Comparison of ENCODE assay signal across 23 cellular contexts in genomic region chr7:116239019-116239418, GRCh38. TPM values are rescaled to one million over a fixed set of nuclear protein-coding genes. Genes with fewer than 3 reads are reported as not detected.
A peak's percentile ranks its signal among the peaks of the same experiment; 100 is the strongest.
DNase-seq lines count a peak whose midpoint lies in the region; ATAC-seq, FAIRE-seq and TF ChIP-seq lines count a peak whose summit lies in the region.
"Had no signal": no experiment of that assay in that cellular context is flagged by ENCODE, and none has a peak within 500 bp of the region (broad histone marks: within the 10 kb centered on the region; RNA-seq: fewer than 3 reads in every experiment).

No MANE protein-coding gene starts in this region.

- ATAC-seq in natural killer cell treated with Interleukin-12 subunit alpha and Interleukin-12 subunit beta and Interleukin-15 and Interleukin-18, amount 100 ng/mL, for 72 hours, result no peak
- ATAC-seq in HG03378 (IDR thresholded peaks at IDR 0.05; ENCODE audit: unreplicated experiment), result no peak

- H3K36me3 Mint-ChIP-seq in H9 (ENCODE audit: insufficient read depth in 1 of 3, low read depth in 3 of 3), result peaks cover 8 to 10% (median 10%) of the 10 kb centered on the region in 3 experiments
- H3K36me3 Mint-ChIP-seq in natural killer cell treated with Interleukin-12 subunit alpha and Interleukin-12 subunit beta and Interleukin-15 and Interleukin-18, amount 100 ng/mL, for 72 hours, result peaks cover 16% of the 10 kb centered on the region

- H2BK12ac ChIP-seq in H9 (ENCODE audit: insufficient read length, low read depth, low read length), result no peak overlapping the region

- no peak overlapping the region for H4K91ac ChIP-seq in H9 (ENCODE audit: insufficient read length, low read depth, low read length)

- no peak overlapping the region for H3K56ac ChIP-seq in H9 (ENCODE audit: insufficient read length, low read depth, low read length)

- CTCF ChIA-PET in A673 (lab: Charles Lee), result interaction anchor here (2.0 kb wide), 1 partner anchor 59 kb away, joined by 4 read pairs; no protein-coding TSS in a partner anchor

- H3K23ac ChIP-seq in H9 (ENCODE audit: insufficient read length, low read depth, low read length), result no peak overlapping the region

- TF ChIP-seq POLR2A in esophagus muscularis mucosa (IDR thresholded peaks at IDR 0.05; ENCODE audit: low read depth), result no peak

- H3K18ac ChIP-seq in H9 (ENCODE audit: insufficient read length, low read depth, low read length), result no peak overlapping the region

- H3K9me3 ChIP-seq in A673 (ENCODE audit: low read depth, low read length, poor library complexity, severe bottlenecking) (no peaks in the 10 kb centered on the region), H9 (ENCODE audit: control insufficient read depth, low read depth, low read length) (peaks cover under 1% of the 10 kb centered on the region), esophagus muscularis mucosa (no peaks in the 10 kb centered on the region), small intestine (ENCODE audit: control insufficient read depth, low read depth) (no peaks in the 10 kb centered on the region)
- H3K9me3 ChIP-seq: vagina had no signal

- no peak overlapping the region for H2AK5ac ChIP-seq in H9 (ENCODE audit: insufficient read length, low read length)

- no TSS peak for BruUV-seq in A673 (replicated peaks; lab: Mats Ljungman, UMichigan)

- H4K20me1 ChIP-seq in H9 (ENCODE audit: control insufficient read depth, insufficient read depth, insufficient read length), result no peaks in the 10 kb centered on the region

- H4K8ac ChIP-seq in H9 (replicated peaks; ENCODE audit: insufficient read length, low read depth, low read length), result no peak overlapping the region

- no peak overlapping the region for H2AFZ ChIP-seq in H9 (ENCODE audit: low read length)

- H3K23me2 ChIP-seq in H9 (ENCODE audit: insufficient read length, low read depth, low read length, poor library complexity, severe bottlenecking), result no peaks in the 10 kb centered on the region

- H3K79me1 ChIP-seq in H9 (ENCODE audit: insufficient read depth, low read depth, low read length, poor library complexity, severe bottlenecking), result no peaks in the 10 kb centered on the region

- no peak overlapping the region for H3K4me2 ChIP-seq in H9 (ENCODE audit: insufficient read depth, insufficient read length, low read length)

- H3K4me1 ChIP-seq in A673 (ENCODE audit: insufficient read depth, low read length, poor library complexity, severe bottlenecking), result peaks cover 72% of the 10 kb centered on the region
- no peaks in the 10 kb centered on the region for H3K4me1 ChIP-seq in H9 (ENCODE audit: insufficient read depth, low read length)
- peaks cover 4 to 91% (median 83%) of the 10 kb centered on the region in 4 donors for H3K4me1 ChIP-seq in esophagus muscularis mucosa
- peaks cover 0 to 5% of the 10 kb centered on the region in 2 donors for H3K4me1 ChIP-seq in small intestine (ENCODE audit: control insufficient read depth in 2 of 2, insufficient read depth in 1 of 2, low read depth in 1 of 2, low read length in 1 of 2)
- H3K4me1 ChIP-seq: vagina had no signal

- DNase-seq in A673 (ENCODE audit: low spot score) (no peak), H9 (no peak), esophagus muscularis mucosa (ENCODE audit: extremely low spot score) (no peak), GM19240 (ENCODE audit: insufficient read length, low spot score) (no peak), small intestine (no peak)
- no peak for DNase-seq in natural killer cell treated with Interleukin-12 subunit alpha and Interleukin-12 subunit beta and Interleukin-15 and Interleukin-18, amount 100 ng/mL, for 72 hours (ENCODE audit: low spot score)
- DNase-seq in activated CD4-positive, alpha-beta T cell treated with anti-CD3 and anti-CD28 coated beads for 1 hour, result no peak
- DNase-seq: activated CD4-positive, alpha-beta T cell treated with anti-CD3 and anti-CD28 coated beads, Interleukin-2, amount 50 U/mL, for 48 hours; activated naive CD4-positive, alpha-beta T cell treated with anti-CD3 and anti-CD28 coated beads, Interleukin-2, amount 50 U/mL, for 16 hours; activated T-cell treated with anti-CD3 and anti-CD28 coated beads for 4 hours; cerebellar nuclear complex; HFFc6; MM.1S; NCI-H1694 treated with DMSO at 0.1 percent for 48 hours; NCI-H748 treated with DMSO at 0.1 percent for 48 hours; retina; SHP77 treated with DMSO at 0.1 percent for 48 hours; stimulated activated CD4-positive, alpha-beta T cell treated with anti-CD3 and anti-CD28 coated beads, Interleukin-12 subunit alpha, Interleukin-12 subunit beta, amount 100 ng/mL, for 4 hours; substantia nigra; T-helper 1 cell had no signal

- peaks cover 0 to 4% of the 10 kb centered on the region in 2 experiments; a peak in 2 of 4 replicates for H3K4me1 Mint-ChIP-seq in H9
- peaks cover 40 to 60% of the 10 kb centered on the region in 2 donors for H3K4me1 Mint-ChIP-seq in natural killer cell treated with Interleukin-12 subunit alpha and Interleukin-12 subunit beta and Interleukin-15 and Interleukin-18, amount 100 ng/mL, for 72 hours (ENCODE audit: low read depth in 2 of 2)

- peak overlapping the region in 2 of 3 experiments; percentile 4 to 34; a peak in 2 of 7 replicates for H3K27ac Mint-ChIP-seq in H9
- H3K27ac Mint-ChIP-seq in natural killer cell treated with Interleukin-12 subunit alpha and Interleukin-12 subunit beta and Interleukin-15 and Interleukin-18, amount 100 ng/mL, for 72 hours, result peak overlapping the region; percentile 45 to 61
- H3K27ac Mint-ChIP-seq: HFFc6 had no signal

- H3K79me2 ChIP-seq in H9 (ENCODE audit: insufficient read depth, low read length), result no peaks in the 10 kb centered on the region

- no peak overlapping the region for H2BK15ac ChIP-seq in H9 (ENCODE audit: low read depth, low read length)

- no peak for FAIRE-seq in small intestine (lab: Jason Lieb, UNC)

- WGBS in H9 (ENCODE audit: extremely low coverage, insufficient read length, low lambda C conversion rate), result no CpG with 5 or more reads among the region's 3 CpGs
- WGBS in esophagus muscularis mucosa, result 59% methylated on average over 3 of the region's 3 CpGs
- 53 to 62% (median 57%) methylated on average over 3 of the region's 3 CpGs for WGBS in small intestine, 3 donors

- no peak overlapping the region for H3K14ac ChIP-seq in H9 (ENCODE audit: insufficient read depth, low read length)

- intact Hi-C loops in A673 (cut with micrococcal nuclease; ENCODE audit: unreplicated experiment) (no loop called here), esophagus muscularis mucosa (cut with DNase I) (no loop called here)

- no peak overlapping the region for H4K5ac ChIP-seq in H9 (ENCODE audit: insufficient read length, low read depth, low read length)

- no peak overlapping the region for H2BK120ac ChIP-seq in H9 (ENCODE audit: low read depth, low read length, poor library complexity, severe bottlenecking)

- H3K4me3 ChIP-seq in A673 (ENCODE audit: low read depth, low read length, poor library complexity, severe bottlenecking) (no peak overlapping the region), esophagus muscularis mucosa (no peak overlapping the region), small intestine (ENCODE audit: low read depth in 1 of 2, low read length in 2 of 2) (no peak overlapping the region)
- H3K4me3 ChIP-seq: vagina had no signal

- H3K27ac ChIP-seq in A673 (ENCODE audit: low read depth, low read length, poor library complexity, severe bottlenecking), result peak overlapping the region; percentile 87
- no peak overlapping the region for H3K27ac ChIP-seq in H9 (ENCODE audit: insufficient read length, low read depth, low read length)
- peak overlapping the region; percentile 30 to 67 (median 47) for H3K27ac ChIP-seq in esophagus muscularis mucosa (replicated peaks in 1 of 4)
- H3K27ac ChIP-seq in small intestine (ENCODE audit: low read depth in 1 of 2, low read length in 1 of 2), result peak overlapping the region in 1 of 2 donors; percentile 25
- H3K27ac ChIP-seq: C4-2B, vagina had no signal

- no peak overlapping the region for H3T11ph ChIP-seq in H9 (ENCODE audit: low read length)

- H3K36me3 ChIP-seq in A673 (ENCODE audit: insufficient read depth, low read length, poor library complexity, severe bottlenecking) (peaks cover 21% of the 10 kb centered on the region), esophagus muscularis mucosa (peaks cover 0 to 11% (median 4%) of the 10 kb centered on the region in 4 donors), small intestine (ENCODE audit: control insufficient read depth in 2 of 2, insufficient read depth in 2 of 2, low read length in 2 of 2) (peaks cover 0 to 5% of the 10 kb centered on the region in 2 donors)
- H3K36me3 ChIP-seq: vagina had no signal

- POLR2A ChIA-PET in A673 (lab: Charles Lee; ENCODE audit: low non-redundant PET), result no interaction called here

- no peak overlapping the region for H2BK20ac ChIP-seq in H9 (ENCODE audit: low read depth, low read length, poor library complexity, severe bottlenecking)

- peaks cover 4 to 8% of the 10 kb centered on the region in 2 experiments; a peak in 4 of 5 replicates for H3K9me3 Mint-ChIP-seq in H9
- no peaks in the 10 kb centered on the region for H3K9me3 Mint-ChIP-seq in natural killer cell treated with Interleukin-12 subunit alpha and Interleukin-12 subunit beta and Interleukin-15 and Interleukin-18, amount 100 ng/mL, for 72 hours

- no peaks in the 10 kb centered on the region; the same call in 1 of the 2 replicates for H3K27me3 Mint-ChIP-seq in H9 (ENCODE audit: low read depth)
- no peaks in the 10 kb centered on the region for H3K27me3 Mint-ChIP-seq in natural killer cell treated with Interleukin-12 subunit alpha and Interleukin-12 subunit beta and Interleukin-15 and Interleukin-18, amount 100 ng/mL, for 72 hours

- no peaks in the 10 kb centered on the region for H3K27me3 ChIP-seq in A673 (replicated peaks; ENCODE audit: insufficient read depth, low read depth, low read length, poor library complexity)
- H3K27me3 ChIP-seq in H9 (ENCODE audit: insufficient read depth, low read length), result no peaks in the 10 kb centered on the region
- no peaks in the 10 kb centered on the region for H3K27me3 ChIP-seq in esophagus muscularis mucosa
- H3K27me3 ChIP-seq in small intestine (ENCODE audit: control insufficient read depth in 2 of 2, insufficient read depth in 2 of 2, low read length in 2 of 2), result no peaks in the 10 kb centered on the region
- H3K27me3 ChIP-seq: vagina had no signal

- H3K4me3 Mint-ChIP-seq in H9, result no peak overlapping the region
- H3K4me3 Mint-ChIP-seq in natural killer cell treated with Interleukin-12 subunit alpha and Interleukin-12 subunit beta and Interleukin-15 and Interleukin-18, amount 100 ng/mL, for 72 hours, result no peak overlapping the region
- H3K4me3 Mint-ChIP-seq: HFFc6 had no signal

- TF ChIP-seq EP300 in esophagus muscularis mucosa (IDR thresholded peaks at IDR 0.05), result no peak

- H3K9ac ChIP-seq in H9 (ENCODE audit: extremely low read depth, insufficient read length, low read length), result no peak overlapping the region

- no peak overlapping the region for H3K4ac ChIP-seq in H9 (ENCODE audit: low read depth, low read length)

- TF ChIP-seq CTCF in A673 (conservative IDR thresholded peaks at IDR 0.05; ENCODE audit: low read depth, low read length) (no peak), H9 (conservative IDR thresholded peaks at IDR 0.05) (no peak), esophagus muscularis mucosa (IDR thresholded peaks at IDR 0.05) (no peak)

- no peak overlapping the region for H2BK5ac ChIP-seq in H9 (ENCODE audit: insufficient read length, low read length)

RNA-seq across cellular contexts. Expression of gene TES, which starts 28.7 kb away (rescaled TPM):
- total RNA-seq in A673 (2021) (115 and 121 TPM in 2 replicates), H9 (2021) (28.2 and 30.9 TPM in 2 replicates), esophagus muscularis mucosa (100 to 1,000 TPM; 213 to 356 (median 265) TPM)
- total RNA-seq in natural killer cell treated with Interleukin-12 subunit alpha and Interleukin-12 subunit beta and Interleukin-15 and Interleukin-18, amount 100 ng/mL, for 72 hours, result 100 to 1,000 TPM in 1 of 2 donors, 10 to 100 TPM in 1; 69.1 to 124 TPM
- 10 to 100 TPM; 43.2 to 69.7 (median 60.8) TPM for polyA plus RNA-seq in small intestine
